8 cellular contexts compared by ENCODE assay signal in genomic region chr13:26253262-26253786, GRCh38. TPM values are rescaled to one million over a fixed set of nuclear protein-coding genes. Genes with fewer than 3 reads are reported as not detected.
DNase-seq lines count a peak whose midpoint lies in the region; ATAC-seq, FAIRE-seq and TF ChIP-seq lines count a peak whose summit lies in the region.

No MANE protein-coding gene starts in this region.

- H3K14ac ChIP-seq in H1 (ENCODE audit: insufficient read length): no peak overlapping the region

- H2BK120ac ChIP-seq in H1 (replicated peaks; ENCODE audit: low read depth, low read length): no peak overlapping the region

- H4K91ac ChIP-seq in H1 (replicated peaks; ENCODE audit: insufficient read length, low read length): no peak overlapping the region

- H3K36me3 Mint-ChIP-seq in CD8-positive, alpha-beta T cell: peaks cover 6% of the 10 kb centered on the region

- no peaks in the 10 kb centered on the region for H3K79me1 ChIP-seq in H1 (ENCODE audit: low read depth, low read length)

- no peaks in the 10 kb centered on the region for H3K9me2 ChIP-seq in OCI-LY1 (ENCODE audit: low read depth, low read length)

- peaks cover 7% of the 10 kb centered on the region; the same call in 1 of the 2 replicates for H3K23me2 ChIP-seq in H1 (ENCODE audit: low read depth, low read length)

- no peak overlapping the region; the same call in 1 of the 2 replicates for H2BK5ac ChIP-seq in H1 (ENCODE audit: low read depth, low read length)

- H3K9ac ChIP-seq in OCI-LY1 (ENCODE audit: low read length) (peak overlapping the region; percentile 67), H1 (replicated peaks in 1 of 4; ENCODE audit: extremely low read depth in 1 of 4, low read depth in 3 of 4, low read length in 3 of 4) (peak overlapping the region in 1 of 4 experiments; percentile 51; a peak in 2 of 7 replicates)

- peaks cover 27% of the 10 kb centered on the region for H3K4me1 ChIP-seq in CD8-positive, alpha-beta T cell (ENCODE audit: insufficient read depth, low read length)
- H3K4me1 ChIP-seq in OCI-LY1 (ENCODE audit: insufficient read depth, low read length, severe bottlenecking) (peaks cover 18% of the 10 kb centered on the region), H1 (replicated peaks in 1 of 4; ENCODE audit: control insufficient read depth in 3 of 4, insufficient read depth in 4 of 4, low read length in 3 of 4) (peaks cover 0 to 3% (median 0%) of the 10 kb centered on the region in 4 experiments; a peak in 1 of 7 replicates), neutrophil (ENCODE audit: control insufficient read depth in 1 of 2, insufficient read depth in 1 of 2, low read depth in 1 of 2, low read length in 1 of 2) (peaks cover 12 to 17% of the 10 kb centered on the region in 2 experiments)

- no peak for ATAC-seq in CD8-positive, alpha-beta T cell
- ATAC-seq in HG03354 (IDR thresholded peaks at IDR 0.05; ENCODE audit: poor library complexity, severe bottlenecking, unreplicated experiment) (no peak), HG03135 (IDR thresholded peaks at IDR 0.05; ENCODE audit: unreplicated experiment) (no peak), HG03280 (IDR thresholded peaks at IDR 0.05; ENCODE audit: unreplicated experiment) (no peak)

- peak overlapping the region; percentile 100 for H3K4me3 ChIP-seq in CD8-positive, alpha-beta T cell (ENCODE audit: low read depth, low read length)
- H3K4me3 ChIP-seq in OCI-LY1 (ENCODE audit: low read depth, low read length, poor library complexity, severe bottlenecking) (peak overlapping the region; percentile 66), H1 (ENCODE audit: extremely low read depth in 1 of 4, insufficient read depth in 2 of 4, low read depth in 3 of 4, low read length in 4 of 4) (peak overlapping the region; percentile 89 to 93 (median 89)), neutrophil (ENCODE audit: low read depth in 1 of 2, low read length in 1 of 2) (peak overlapping the region; percentile 94 to 97)

- no peaks in the 10 kb centered on the region for H3K36me3 ChIP-seq in CD8-positive, alpha-beta T cell (ENCODE audit: insufficient read depth, low read length)
- no peaks in the 10 kb centered on the region for H3K36me3 ChIP-seq in OCI-LY1 (ENCODE audit: insufficient read depth, low read length)
- H3K36me3 ChIP-seq in H1 (ENCODE audit: control insufficient read depth in 2 of 4, insufficient read depth in 4 of 4, low read length in 3 of 4): no peaks in the 10 kb centered on the region
- no peaks in the 10 kb centered on the region for H3K36me3 ChIP-seq in neutrophil

- no peaks in the 10 kb centered on the region for H3K9me3 Mint-ChIP-seq in CD8-positive, alpha-beta T cell

- H3K27me3 ChIP-seq in CD8-positive, alpha-beta T cell (ENCODE audit: insufficient read depth, low read length): no peaks in the 10 kb centered on the region
- no peaks in the 10 kb centered on the region for H3K27me3 ChIP-seq in OCI-LY1 (ENCODE audit: insufficient read depth, low read length)
- no peaks in the 10 kb centered on the region for H3K27me3 ChIP-seq in H1 (replicated peaks in 1 of 4; ENCODE audit: control insufficient read depth in 3 of 4, extremely low read depth in 1 of 4, insufficient read depth in 3 of 4, low read length in 3 of 4)
- H3K27me3 ChIP-seq in neutrophil: peaks cover 30% of the 10 kb centered on the region

- no peak for DNase-seq in CD8-positive, alpha-beta T cell
- DNase-seq in H1 (ENCODE audit: low read depth in 1 of 2, low spot score in 2 of 2) (no peak), CD1c-positive myeloid dendritic cell (ENCODE audit: extremely low spot score) (no peak)

- no peaks in the 10 kb centered on the region for H4K20me1 ChIP-seq in OCI-LY1 (ENCODE audit: insufficient read depth, low read length)
- H4K20me1 ChIP-seq in H1 (replicated peaks in 1 of 2; ENCODE audit: control insufficient read depth in 1 of 2, insufficient read depth in 2 of 2, low read length in 2 of 2): peaks cover 3 to 5% of the 10 kb centered on the region in 2 experiments

- H3K27ac ChIP-seq in CD8-positive, alpha-beta T cell (ENCODE audit: low read depth, low read length): peak overlapping the region; percentile 59
- H3K27ac ChIP-seq in OCI-LY1 (ENCODE audit: low read depth, low read length, poor library complexity, severe bottlenecking) (no peak overlapping the region), H1 (ENCODE audit: low read depth, low read length) (no peak overlapping the region; the same call in 1 of the 2 replicates), neutrophil (peak overlapping the region; percentile 83)

- TF ChIP-seq RAD21 in H1 (IDR thresholded peaks at IDR 0.05 in 1 of 2, conservative IDR thresholded peaks at IDR 0.05 in 1 of 2; ENCODE audit: low read depth in 2 of 2, low read length in 2 of 2): no peak

- H3K4me3 Mint-ChIP-seq in CD8-positive, alpha-beta T cell: peak overlapping the region; percentile 86

- H3K4me1 Mint-ChIP-seq in CD8-positive, alpha-beta T cell (ENCODE audit: low read depth): peaks cover 36% of the 10 kb centered on the region

- H3K23ac ChIP-seq in H1 (ENCODE audit: insufficient read length): no peak overlapping the region

- peak overlapping the region; percentile 33 for H4K5ac ChIP-seq in H1 (ENCODE audit: insufficient read length, low read depth, low read length)

- CTCF ChIA-PET in CD8-positive, alpha-beta T cell (lab: Charles Lee): interaction anchor here (1.3 to 1.4 kb wide), 2 partner anchors 32 to 68 kb away, joined by 3 to 7 read pairs; partner anchors contain the start of gene RNF6
- CTCF ChIA-PET in H1 (lab: Charles Lee; ENCODE audit: partially characterized antibody): no interaction called here

- FAIRE-seq in H1 (lab: Jason Lieb, UNC): no peak

- 49% methylated on average over 9 of the region's 9 CpGs; no CpG with 5 or more reads in 1 of the 2 experiments for WGBS in H1 (ENCODE audit: extremely low coverage in 1 of 2, insufficient coverage in 1 of 2, insufficient read length in 1 of 2, insufficient replicate concordance in 2 of 2, low coverage in 1 of 2, low lambda C conversion rate in 2 of 2, missing lambda C conversion rate in 1 of 2), 2 experiments

- no peak overlapping the region for H2BK12ac ChIP-seq in H1 (ENCODE audit: low read depth, low read length)

- 0 out of 2 replicates have a peak, but pooled peaks cover 2% of the 10 kb centered on the region for H3K79me2 ChIP-seq in OCI-LY1 (ENCODE audit: insufficient read depth, low read length)
- peaks cover 0 to 38% of the 10 kb centered on the region in 2 experiments; a peak in 3 of 4 replicates for H3K79me2 ChIP-seq in H1 (ENCODE audit: control insufficient read depth in 1 of 2, insufficient read depth in 2 of 2, low read length in 2 of 2)

- no peak overlapping the region for H3K18ac ChIP-seq in H1 (ENCODE audit: extremely low read depth, low read length)

- no peak for TF ChIP-seq POLR2A in H1 (IDR thresholded peaks at IDR 0.05; ENCODE audit: control extremely low read depth in 1 of 2, low read depth in 2 of 2, low read length in 2 of 2)

- H3K4ac ChIP-seq in H1 (replicated peaks; ENCODE audit: insufficient read length, low read depth, low read length): no peak overlapping the region

- no peak for TF ChIP-seq EP300 in H1 (IDR thresholded peaks at IDR 0.05; ENCODE audit: borderline replicate concordance in 1 of 2, low read depth in 2 of 2, low read length in 2 of 2)

- no peak overlapping the region for H2AK5ac ChIP-seq in H1 (ENCODE audit: low read depth, low read length)

- H2AFZ ChIP-seq in OCI-LY1 (ENCODE audit: low read length): 0 out of 2 replicates have a peak overlapping the region, but pooled peaks have one; percentile 43
- peak overlapping the region; percentile 100 for H2AFZ ChIP-seq in H1 (ENCODE audit: low read length)

- no peak overlapping the region for H4K8ac ChIP-seq in H1 (ENCODE audit: extremely low read depth, insufficient read depth, low read length)

- TF ChIP-seq CTCF in CD8-positive, alpha-beta T cell (IDR thresholded peaks at IDR 0.05): no peak
- TF ChIP-seq CTCF in OCI-LY1 (IDR thresholded peaks at IDR 0.05; ENCODE audit: low read length) (no peak), H1 (IDR thresholded peaks at IDR 0.05; ENCODE audit: control extremely low read depth in 1 of 3, insufficient read depth in 1 of 3, low read depth in 1 of 3, low read length in 3 of 3) (no peak), neutrophil (IDR thresholded peaks at IDR 0.05) (no peak)

- intact Hi-C loops in CD8-positive, alpha-beta T cell (cut with DNase I, micrococcal nuclease): loop anchor here (5.0 to 10.0 kb wide), 8 partner anchors 229 to 1371 kb away; partner anchors contain the start of genes GTF3A (in 1 of the 2), LNX2 (in 1 of the 2), MTIF3 (in 1 of the 2) and MTMR6 (in 1 of the 2)

- POLR2A ChIA-PET in CD8-positive, alpha-beta T cell (lab: Charles Lee): interaction anchor here (0.6 to 5.6 kb wide), 2 partner anchors 31 to 68 kb away, joined by 3 to 25 read pairs; partner anchors contain the start of gene RNF6
- POLR2A ChIA-PET in H1 (lab: Charles Lee; ENCODE audit: partially characterized antibody): no interaction called here

- H3K27ac Mint-ChIP-seq in CD8-positive, alpha-beta T cell: peak overlapping the region; percentile 88

- H3K4me2 ChIP-seq in OCI-LY1 (ENCODE audit: low read length): peak overlapping the region; percentile 97
- peak overlapping the region; percentile 61 to 84 for H3K4me2 ChIP-seq in H1 (ENCODE audit: insufficient read depth in 1 of 2, low read depth in 2 of 2, low read length in 2 of 2)

- peaks cover 2% of the 10 kb centered on the region for H3K27me3 Mint-ChIP-seq in CD8-positive, alpha-beta T cell (ENCODE audit: low read depth)

- no peak overlapping the region for H3K56ac ChIP-seq in H1 (replicated peaks; ENCODE audit: insufficient read length, low read depth, low read length)

- H2BK15ac ChIP-seq in H1 (ENCODE audit: low read length): no peak overlapping the region

- H3F3A ChIP-seq in OCI-LY1 (ENCODE audit: insufficient read depth, low read length): no peaks in the 10 kb centered on the region

- H2BK20ac ChIP-seq in H1 (ENCODE audit: low read length): no peak overlapping the region

- H3K9me3 ChIP-seq in CD8-positive, alpha-beta T cell (ENCODE audit: low read length): no peaks in the 10 kb centered on the region
- H3K9me3 ChIP-seq in OCI-LY1 (ENCODE audit: low read length) (no peaks in the 10 kb centered on the region), H1 (ENCODE audit: insufficient read depth in 2 of 2, low read depth in 1 of 2, low read length in 1 of 2) (no peaks in the 10 kb centered on the region), neutrophil (no peaks in the 10 kb centered on the region)

RNA-seq across cellular contexts. Expression of gene CDK8, which starts 0.6 kb away (rescaled TPM):
- total RNA-seq in CD8-positive, alpha-beta T cell: 1 to 10 TPM; 4.9 to 5.3 TPM
- total RNA-seq in H1 (2021; fragmentation: NEBNext Ultra II Directional; extraction: Animal tissue kit (Norgen Biotek cat#: 25700)): 22.1 and 23.7 TPM in 2 replicates
- polyA plus RNA-seq in H1 (2011; rRNA removed): 14.1 and 25.6 TPM in 2 replicates
- 22.6 TPM for polyA plus RNA-seq in H1 (2011; cell fraction: cytosol; rRNA removed)
- polyA plus RNA-seq in H1 (2011; cell fraction: nucleus; rRNA removed): 20.3 TPM
- 16.3 to 18.6 TPM (median 18.0 TPM) in 4 replicates for polyA plus RNA-seq in H1 (2012, experiment 1 of 2)
- 3.3 TPM for polyA plus RNA-seq in H1 (2012, experiment 2 of 2)
- polyA plus RNA-seq in H1 (2013, experiment 1 of 2): 22.8 TPM
- polyA plus RNA-seq in H1 (2013, experiment 2 of 2): 20.2 TPM
- 41.1 and 43.9 TPM in 2 replicates for polyA minus RNA-seq in H1 (2011; rRNA and poly(A)+ RNA removed)
- 16.9 TPM for polyA minus RNA-seq in H1 (2011; cell fraction: cytosol; rRNA and poly(A)+ RNA removed)
- polyA minus RNA-seq in H1 (2011; cell fraction: nucleus; rRNA and poly(A)+ RNA removed): 23.4 TPM

RNA-seq across cellular contexts. Expression of gene RNF6, which starts 31.2 kb away (rescaled TPM):
- total RNA-seq in CD8-positive, alpha-beta T cell: 10 to 100 TPM; 50.3 to 55.0 TPM
- total RNA-seq in H1 (2021; fragmentation: NEBNext Ultra II Directional; extraction: Animal tissue kit (Norgen Biotek cat#: 25700)): 13.8 and 15.0 TPM in 2 replicates
- polyA plus RNA-seq in H1 (2011; rRNA removed): 3.1 and 4.0 TPM in 2 replicates
- polyA plus RNA-seq in H1 (2011; cell fraction: cytosol; rRNA removed): 5.1 TPM
- 4.7 TPM for polyA plus RNA-seq in H1 (2011; cell fraction: nucleus; rRNA removed)
- polyA plus RNA-seq in H1 (2012, experiment 1 of 2): 6.7 to 8.2 TPM (median 7.4 TPM) in 4 replicates
- 0.37 TPM for polyA plus RNA-seq in H1 (2012, experiment 2 of 2)
- polyA plus RNA-seq in H1 (2013, experiment 1 of 2): 8.9 TPM
- polyA plus RNA-seq in H1 (2013, experiment 2 of 2): 9.2 TPM
- 12.4 and 20.0 TPM in 2 replicates for polyA minus RNA-seq in H1 (2011; rRNA and poly(A)+ RNA removed)
- 8.1 TPM for polyA minus RNA-seq in H1 (2011; cell fraction: cytosol; rRNA and poly(A)+ RNA removed)
- polyA minus RNA-seq in H1 (2011; cell fraction: nucleus; rRNA and poly(A)+ RNA removed): 36.3 TPM

Comparison
In these comparisons a context has a peak if more than half of its experiments do, and no peak if none do; other contexts are left out.
1. H3K27ac ChIP-seq: peak in CD8-positive, alpha-beta T cell (single experiment) and neutrophil (single experiment); none in OCI-LY1 (single experiment) and H1 (single experiment).
2. Peak in every context shown above with its lines, with median percentiles within 50 percentile points of each other: H3K4me3 ChIP-seq.